In the genomic region with DNA sequence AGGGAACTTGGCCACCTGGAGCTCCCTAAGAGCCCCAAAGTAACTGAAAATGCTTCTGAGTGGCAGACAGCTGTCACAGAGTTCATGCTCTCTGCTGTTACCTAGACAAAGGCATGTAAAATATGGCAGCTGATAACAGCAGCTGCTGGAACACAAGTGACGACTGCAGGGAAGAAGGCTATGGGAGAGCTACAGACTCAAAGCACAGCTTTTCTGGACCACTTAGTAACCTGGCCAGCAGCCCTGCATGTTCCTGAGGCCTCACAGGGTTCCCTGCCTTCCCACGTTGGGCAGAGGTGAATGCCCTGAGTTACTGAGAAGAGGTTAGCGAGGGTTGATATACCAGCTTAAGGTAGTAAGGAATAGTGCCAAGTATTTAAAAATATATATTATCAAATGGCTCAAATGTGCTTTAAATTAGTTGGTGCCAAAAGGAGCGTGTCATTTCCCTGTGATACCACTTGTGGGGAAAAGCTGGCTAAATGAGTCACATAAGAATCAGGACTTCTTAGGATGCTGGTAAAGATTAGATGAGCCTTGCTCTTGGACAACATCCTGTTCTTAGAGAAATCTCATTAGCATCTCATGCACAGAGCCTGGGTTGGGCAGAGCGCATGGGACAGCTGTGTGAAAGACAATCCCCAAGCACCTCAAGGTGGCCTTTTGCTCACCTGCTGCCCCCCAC, we compare ENCODE assay signal across 16 cellular contexts.
A peak's percentile ranks its signal among the peaks of the same experiment; 100 is the strongest.
DNase-seq lines count a peak whose midpoint lies in the region; ATAC-seq, FAIRE-seq and TF ChIP-seq lines count a peak whose summit lies in the region.
"Had no signal": no experiment of that assay in that cellular context is flagged by ENCODE, and none has a peak within 500 bp of the region (broad histone marks: within the 10 kb centered on the region; RNA-seq: fewer than 3 reads in every experiment).

No MANE protein-coding gene starts in this region.

- TF ChIP-seq CTCF in heart left ventricle (IDR thresholded peaks at IDR 0.05) = no peak
- TF ChIP-seq CTCF in kidney (IDR thresholded peaks at IDR 0.05; ENCODE audit: borderline replicate concordance, extremely low read depth, insufficient read depth) = no peak

- TF ChIP-seq POLR2A in heart left ventricle (IDR thresholded peaks at IDR 0.05) = no peak

- H3K36me3 ChIP-seq in heart left ventricle (no peaks in the 10 kb centered on the region), kidney (ENCODE audit: control insufficient read depth in 1 of 2, insufficient read depth in 2 of 2, low read length in 2 of 2) (no peaks in the 10 kb centered on the region)

- H3K27me3 ChIP-seq in heart left ventricle = no peaks in the 10 kb centered on the region

- FAIRE-seq in kidney (lab: Jason Lieb, UNC) = no peak

- 26 to 37% (median 31%) methylated on average over 5 of the region's 5 CpGs for WGBS in heart left ventricle, 4 donors

- no peak overlapping the region for H3K9ac ChIP-seq in kidney (ENCODE audit: low read length in 2 of 2)

- H3K27ac ChIP-seq in heart left ventricle = peak overlapping the region in 11 of 12 donors; percentile 38 to 87 (median 74)
- no peak overlapping the region for H3K27ac ChIP-seq in kidney (ENCODE audit: low read depth in 2 of 2, low read length in 2 of 2)
- H3K27ac ChIP-seq: HL-60, PC-9 had no signal

- no peaks in the 10 kb centered on the region for H3K9me3 ChIP-seq in heart left ventricle
- H3K9me3 ChIP-seq in kidney (ENCODE audit: control insufficient read depth in 1 of 2, low read length in 2 of 2) = no peaks in the 10 kb centered on the region

- ATAC-seq in heart left ventricle = peak; percentile 90 to 92 (median 92)
- ATAC-seq: left lobe of liver; naive thymus-derived CD8-positive, alpha-beta T cell had no signal

- intact Hi-C loops in heart left ventricle (cut with DNase I) (loop anchor here in 2 of 10 donors (10.0 kb wide), 2 partner anchors 191 to 201 kb away; no protein-coding TSS in a partner anchor), kidney (cut with DNase I) (no loop called here)

- H3K4me3 ChIP-seq in heart left ventricle (no peak overlapping the region), kidney (ENCODE audit: low read length in 2 of 2) (no peak overlapping the region)
- H3K4me3 ChIP-seq: PC-9 had no signal

- H3K4me1 ChIP-seq in heart left ventricle (peaks cover 0 to 36% (median 16%) of the 10 kb centered on the region in 12 donors), kidney (ENCODE audit: control insufficient read depth in 1 of 2, insufficient read depth in 1 of 2, low read depth in 1 of 2, low read length in 2 of 2) (no peaks in the 10 kb centered on the region)

- DNase-seq in AG08396 (ENCODE audit: low spot score) (peak; percentile 32), HUDEP-2 (lab: John Stamatoyannopoulos, UW; ENCODE audit: unreplicated experiment in 76 of 76) (peak in 59 of 76 experiments; percentile 3 to 72 (median 32)), amniotic epithelial cell (ENCODE audit: low read depth) (peak; percentile 38), heart left ventricle (peak in 4 of 5 donors; percentile 60 to 87 (median 74)), kidney (no peak), KG1 (lab: John Stamatoyannopoulos, UW) (no peak), NCI-H1105 treated with DMSO at 0.1 percent for 48 hours (lab: John Stamatoyannopoulos, UW) (no peak)
- no peak for DNase-seq in activated CD8-positive, alpha-beta memory T cell treated with anti-CD3 and anti-CD28 coated beads, Interleukin-2, amount 50 U/mL, for 48 hours
- DNase-seq: activated CD4-positive, CD25-positive, alpha-beta regulatory T cell treated with anti-CD3 and anti-CD28 coated beads, Interleukin-2, amount 50 U/mL, for 72 hours; DMS 273 treated with DMSO at 0.1 percent for 48 hours; hypothalamus; naive thymus-derived CD8-positive, alpha-beta T cell; NCI-H2107; PC-9 had no signal

Comparison
In these comparisons a context has a peak if more than half of its experiments do, and no peak if none do; other contexts are left out.
1. DNase-seq: peak in AG08396 (single experiment), HUDEP-2 (59 of 76), amniotic epithelial cell (single experiment) and heart left ventricle (4 of 5); none in kidney (single experiment), KG1 (single experiment), activated CD8-positive, alpha-beta memory T cell treated with anti-CD3 and anti-CD28 coated beads, Interleukin-2, amount 50 U/mL, for 48 hours (single experiment) and NCI-H1105 treated with DMSO at 0.1 percent for 48 hours (single experiment).
2. H3K27ac ChIP-seq: peak in heart left ventricle (11 of 12); none in kidney (0 of 2).